In genomic region chr12:109084425-109084824, GRCh38 we compare ENCODE assay signal across 17 cellular contexts.
"Had no signal": no experiment of that assay in that cellular context is flagged by ENCODE, and none has a peak within 500 bp of the region (broad histone marks: within the 10 kb centered on the region; RNA-seq: fewer than 3 reads in every experiment).

No MANE protein-coding gene starts in this region.

- H3K27me3 ChIP-seq: heart left ventricle, left lung, sigmoid colon, uterus had no signal

- H3K36me3 ChIP-seq: uterus had no signal

- H3K4me3 ChIP-seq: heart left ventricle, left lung, lower lobe of right lung, psoas muscle, sigmoid colon, skin epidermis, uterus had no signal

- DNase-seq: cortex of kidney; effector memory CD4-positive, alpha-beta T cell; heart left ventricle; hippocampal formation; kidney glomerular epithelial cell; left lung; lower lobe of right lung; occipital lobe; psoas muscle; sigmoid colon; stimulated activated CD4-positive, alpha-beta T cell treated with anti-CD3 and anti-CD28 coated beads, Interleukin-2, amount 100 ng/mL, for 48 hours; stimulated activated naive CD4-positive, alpha-beta T cell treated with Interleukin-2 at 50 U/mL for 16 hours; trophoblast cell; uterus had no signal

- H3K9me3 ChIP-seq: left lung, lower lobe of right lung, psoas muscle, sigmoid colon, uterus had no signal

- ATAC-seq: esophagus mucosa; heart left ventricle; left lung; lower lobe of right lung; natural killer cell treated with Interleukin-12 subunit alpha and Interleukin-12 subunit beta and Interleukin-15 and Interleukin-18, amount 100 ng/mL, for 72 hours; psoas muscle had no signal

- H3K4me1 ChIP-seq: left lung, lower lobe of right lung, psoas muscle, sigmoid colon, uterus had no signal

- H3K27ac ChIP-seq: heart left ventricle, left lung, lower lobe of right lung, psoas muscle, sigmoid colon, skin epidermis, uterus had no signal
